24 cellular contexts compared by ENCODE assay signal in the genomic region with DNA sequence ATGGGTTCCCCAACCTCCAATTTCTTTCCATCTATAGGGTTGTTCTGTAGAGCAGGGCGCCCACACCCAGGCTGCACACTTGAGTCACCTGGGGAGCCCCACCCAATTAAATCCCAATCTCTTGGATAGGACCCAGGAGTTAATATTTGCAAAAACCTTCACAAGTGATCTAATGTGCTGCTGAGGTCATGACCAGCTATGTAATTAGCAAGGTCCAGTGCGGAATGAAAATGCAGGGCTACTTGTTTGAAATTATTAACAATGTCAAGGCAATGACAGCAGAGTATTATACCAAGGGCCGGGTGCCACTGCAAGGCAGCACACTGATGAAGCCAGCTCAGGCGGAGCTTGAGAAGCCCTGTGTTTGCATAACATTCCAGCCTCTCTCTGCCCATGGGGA.
DNase-seq lines count a peak whose midpoint lies in the region; ATAC-seq and TF ChIP-seq lines count a peak whose summit lies in the region.
"Had no signal": no experiment of that assay in that cellular context is flagged by ENCODE, and none has a peak within 500 bp of the region (broad histone marks: within the 10 kb centered on the region; RNA-seq: fewer than 3 reads in every experiment).

No MANE protein-coding gene starts in this region.

- H3K27me3 ChIP-seq in HUES48 (ENCODE audit: control insufficient read depth, insufficient read depth, low read length) (no peaks in the 10 kb centered on the region), iPS-20b (ENCODE audit: insufficient read depth, low read length) (peaks cover 24% of the 10 kb centered on the region; the same call in 1 of the 2 replicates), parathyroid adenoma (ENCODE audit: control insufficient read depth, insufficient read depth, low read length) (no peaks in the 10 kb centered on the region)

- DNase-seq in NCI-H69 (lab: John Stamatoyannopoulos, UW) (peak; percentile 9), mesenteric fat pad (ENCODE audit: low spot score) (no peak)
- no peak for DNase-seq in activated naive CD4-positive, alpha-beta T cell treated with anti-CD3 and anti-CD28 coated beads, Interleukin-2, amount 10 ng/mL, durations not matched to agents 7 days and 5 days
- DNase-seq: C1 segment of cervical spinal cord; Caco-2; CD4-positive, alpha-beta memory T cell; DMS79 treated with DMSO at 0.1 percent for 48 hours; GF-D8; GM23248; HCEC 1CT; NCI-H1048; NCI-H1694; NCI-H2081; NCI-H2171 treated with DMSO at 0.1 percent for 48 hours; NCI-H345; NCI-H510A treated with DMSO at 0.1 percent for 48 hours; NCI-H82; SHP77; T-cell had no signal

- no peak overlapping the region for H3K27ac Mint-ChIP-seq in activated naive CD4-positive, alpha-beta T cell treated with anti-CD3 and anti-CD28 coated beads, Interleukin-2, amount 10 ng/mL, durations not matched to agents 7 days and 5 days
- H3K27ac Mint-ChIP-seq: T-cell had no signal

- H3K79me2 ChIP-seq in parathyroid adenoma, result no peaks in the 10 kb centered on the region

- peaks cover 21% of the 10 kb centered on the region for H3K27me3 Mint-ChIP-seq in activated naive CD4-positive, alpha-beta T cell treated with anti-CD3 and anti-CD28 coated beads, Interleukin-2, amount 10 ng/mL, durations not matched to agents 7 days and 5 days
- H3K27me3 Mint-ChIP-seq: CD4-positive, alpha-beta memory T cell had no signal

- no peak overlapping the region for H3K4me3 ChIP-seq in HUES48 (ENCODE audit: low read depth, low read length)
- no peak overlapping the region for H3K4me3 ChIP-seq in iPS-20b (ENCODE audit: low read length)
- no peak overlapping the region for H3K4me3 ChIP-seq in parathyroid adenoma (ENCODE audit: low read depth, low read length)
- H3K4me3 ChIP-seq: GM23248 had no signal

- H3K9me3 ChIP-seq in HUES48 (ENCODE audit: control insufficient read depth, insufficient read depth, low read length) (no peaks in the 10 kb centered on the region), iPS-20b (ENCODE audit: insufficient read depth, low read depth, low read length) (no peaks in the 10 kb centered on the region), parathyroid adenoma (ENCODE audit: control insufficient read depth, low read length) (no peaks in the 10 kb centered on the region)
- H3K9me3 ChIP-seq: Caco-2 had no signal

- no peaks in the 10 kb centered on the region for H3K36me3 ChIP-seq in HUES48 (ENCODE audit: control insufficient read depth, insufficient read depth, low read length)
- H3K36me3 ChIP-seq in iPS-20b (ENCODE audit: insufficient read depth, low read depth, low read length), result no peaks in the 10 kb centered on the region
- H3K36me3 ChIP-seq in parathyroid adenoma (ENCODE audit: control insufficient read depth, insufficient read depth, low read length), result no peaks in the 10 kb centered on the region

- peak overlapping the region; percentile 58 for H2AFZ ChIP-seq in parathyroid adenoma
- H2AFZ ChIP-seq: GM23248 had no signal

- H3K27ac ChIP-seq in HUES48 (ENCODE audit: low read depth, low read length) (peak overlapping the region; percentile 95), iPS-20b (ENCODE audit: low read length) (peak overlapping the region; percentile 88), parathyroid adenoma (peak overlapping the region; percentile 44)
- H3K27ac ChIP-seq: GM23248, RWPE1 had no signal

- no peaks in the 10 kb centered on the region for H3K36me3 Mint-ChIP-seq in activated naive CD4-positive, alpha-beta T cell treated with anti-CD3 and anti-CD28 coated beads, Interleukin-2, amount 10 ng/mL, durations not matched to agents 7 days and 5 days
- H3K36me3 Mint-ChIP-seq: CD4-positive, alpha-beta memory T cell; T-cell had no signal

- no peaks in the 10 kb centered on the region for H3K9me3 Mint-ChIP-seq in activated naive CD4-positive, alpha-beta T cell treated with anti-CD3 and anti-CD28 coated beads, Interleukin-2, amount 10 ng/mL, durations not matched to agents 7 days and 5 days
- H3K9me3 Mint-ChIP-seq: CD4-positive, alpha-beta memory T cell; T-cell had no signal

- H3K4me3 Mint-ChIP-seq in activated naive CD4-positive, alpha-beta T cell treated with anti-CD3 and anti-CD28 coated beads, Interleukin-2, amount 10 ng/mL, durations not matched to agents 7 days and 5 days, result no peak overlapping the region
- H3K4me3 Mint-ChIP-seq: CD4-positive, alpha-beta memory T cell; T-cell had no signal

- H3K4me2 ChIP-seq in parathyroid adenoma (ENCODE audit: low read length), result no peak overlapping the region

- TF ChIP-seq CTCF in parathyroid adenoma (IDR thresholded peaks at IDR 0.05), result no peak

- H3K9ac ChIP-seq in HUES48 (ENCODE audit: low read depth, low read length) (no peak overlapping the region), iPS-20b (ENCODE audit: low read depth, low read length) (peak overlapping the region; percentile 70; the same call in 1 of the 2 replicates), parathyroid adenoma (no peak overlapping the region)
- H3K9ac ChIP-seq: GM23248 had no signal

- H3K4me1 ChIP-seq in HUES48 (ENCODE audit: control insufficient read depth, insufficient read depth, low read length) (peaks cover 37% of the 10 kb centered on the region), iPS-20b (ENCODE audit: insufficient read depth, low read length) (peaks cover 28% of the 10 kb centered on the region), parathyroid adenoma (peaks cover 50% of the 10 kb centered on the region)

- H3K4me1 Mint-ChIP-seq in activated naive CD4-positive, alpha-beta T cell treated with anti-CD3 and anti-CD28 coated beads, Interleukin-2, amount 10 ng/mL, durations not matched to agents 7 days and 5 days, result peaks cover 15% of the 10 kb centered on the region

- CTCF ChIA-PET in activated naive CD4-positive, alpha-beta T cell treated with anti-CD3 and anti-CD28 coated beads, Interleukin-2, amount 10 ng/mL, durations not matched to agents 7 days and 5 days (lab: Charles Lee), result no interaction called here

- ATAC-seq in GM21423 (IDR thresholded peaks at IDR 0.05; ENCODE audit: unreplicated experiment), result no peak
- ATAC-seq: T-cell had no signal

Comparison
In these comparisons a context has a peak if more than half of its experiments do, and no peak if none do; other contexts are left out.
1. H3K27ac ChIP-seq: peak in every context shown above with its lines; median percentile 95 in HUES48; 88 in iPS-20b; 44 in parathyroid adenoma.